In genomic region chr11:115820026-115820425, GRCh38 we compare ENCODE assay signal across 28 cellular contexts.
"Had no signal": no experiment of that assay in that cellular context is flagged by ENCODE, and none has a peak within 500 bp of the region (broad histone marks: within the 10 kb centered on the region; RNA-seq: fewer than 3 reads in every experiment).

No MANE protein-coding gene starts in this region.

- ATAC-seq: natural killer cell; psoas muscle; right cardiac atrium; right lobe of liver; stimulated activated effector memory CD8-positive, alpha-beta T cell treated with anti-CD3 and anti-CD28 coated beads, Interleukin-12 subunit alpha, Interleukin-12 subunit beta, amount 100 ng/mL, for 72 hours; stimulated activated naive B cell treated with anti-CD40 and anti-IgM and Interleukin-4, amounts not matched to agents 10 μg/mL and 1 μg/mL and 100 μg/mL, for 72 hours had no signal

- H3K9me3 ChIP-seq: ovary, psoas muscle, right lobe of liver, thyroid gland had no signal

- H3K27ac Mint-ChIP-seq: natural killer cell; nephron; neural progenitor cell; progenitor cell of endocrine pancreas; stimulated activated effector memory CD8-positive, alpha-beta T cell treated with anti-CD3 and anti-CD28 coated beads, Interleukin-12 subunit alpha, Interleukin-12 subunit beta, amount 100 ng/mL, for 72 hours; stimulated activated naive B cell treated with anti-CD40 and anti-IgM and Interleukin-4, amounts not matched to agents 10 μg/mL and 1 μg/mL and 100 μg/mL, for 72 hours; stimulated activated naive CD8-positive, alpha-beta T cell treated with anti-CD3 and anti-CD28 coated beads, Interleukin-15, Interleukin-2, amounts not matched to agents 100 ng/mL and 50 ng/mL, for 24 hours had no signal

- H3K4me1 Mint-ChIP-seq: natural killer cell; nephron; stimulated activated effector memory CD8-positive, alpha-beta T cell treated with anti-CD3 and anti-CD28 coated beads, Interleukin-12 subunit alpha, Interleukin-12 subunit beta, amount 100 ng/mL, for 72 hours; stimulated activated naive B cell treated with anti-CD40 and anti-IgM and Interleukin-4, amounts not matched to agents 10 μg/mL and 1 μg/mL and 100 μg/mL, for 72 hours had no signal

- H3K27ac ChIP-seq: neural progenitor cell, ovary, parathyroid adenoma, psoas muscle, right lobe of liver, sigmoid colon, stomach, thoracic aorta, thyroid gland, tibial nerve, upper lobe of left lung, vagina had no signal

- H3K27me3 ChIP-seq: neural progenitor cell, ovary, right lobe of liver, sigmoid colon, stomach, thyroid gland, tibial nerve, upper lobe of left lung, vagina had no signal

- H3K36me3 Mint-ChIP-seq: natural killer cell; stimulated activated effector memory CD8-positive, alpha-beta T cell treated with anti-CD3 and anti-CD28 coated beads, Interleukin-12 subunit alpha, Interleukin-12 subunit beta, amount 100 ng/mL, for 72 hours had no signal

- FAIRE-seq: small intestine had no signal

- H3K4me2 ChIP-seq: neural progenitor cell had no signal

- H3K4me3 Mint-ChIP-seq: natural killer cell; nephron; neural progenitor cell; stimulated activated effector memory CD8-positive, alpha-beta T cell treated with anti-CD3 and anti-CD28 coated beads, Interleukin-12 subunit alpha, Interleukin-12 subunit beta, amount 100 ng/mL, for 72 hours; stimulated activated naive B cell treated with anti-CD40 and anti-IgM and Interleukin-4, amounts not matched to agents 10 μg/mL and 1 μg/mL and 100 μg/mL, for 72 hours; stimulated activated naive CD8-positive, alpha-beta T cell treated with anti-CD3 and anti-CD28 coated beads, Interleukin-15, Interleukin-2, amounts not matched to agents 100 ng/mL and 50 ng/mL, for 24 hours had no signal

- H2AFZ ChIP-seq: neural progenitor cell, parathyroid adenoma had no signal

- H3K9ac ChIP-seq: neural progenitor cell, parathyroid adenoma had no signal

- H3K4me3 ChIP-seq: neural progenitor cell, ovary, psoas muscle, right lobe of liver, sigmoid colon, stomach, thoracic aorta, thyroid gland, tibial nerve, upper lobe of left lung, vagina had no signal

- H3K79me2 ChIP-seq: parathyroid adenoma had no signal

- H3K27me3 Mint-ChIP-seq: stimulated activated naive B cell treated with anti-CD40 and anti-IgM and Interleukin-4, amounts not matched to agents 10 μg/mL and 1 μg/mL and 100 μg/mL, for 72 hours; stimulated activated naive CD8-positive, alpha-beta T cell treated with anti-CD3 and anti-CD28 coated beads, Interleukin-15, Interleukin-2, amounts not matched to agents 100 ng/mL and 50 ng/mL, for 24 hours had no signal

- H3K36me3 ChIP-seq: neural progenitor cell, ovary, right lobe of liver, sigmoid colon, stomach, thoracic aorta, thyroid gland, tibial nerve, upper lobe of left lung, vagina had no signal

- H3K4me1 ChIP-seq: parathyroid adenoma, psoas muscle, right lobe of liver, stomach, thyroid gland, tibial nerve, upper lobe of left lung, vagina had no signal

- DNase-seq: natural killer cell; occipital lobe; ovary; posterior cingulate gyrus; psoas muscle; right cardiac atrium; right lobe of liver; sigmoid colon; small intestine; stimulated activated CD4-positive, alpha-beta T cell treated with anti-CD3 and anti-CD28 coated beads, Interleukin-15, amount 100 ng/mL, for 24 hours; stimulated activated CD4-positive, alpha-beta T cell treated with anti-CD3 and anti-CD28 coated beads, Interleukin-2, amount 100 ng/mL, for 24 hours; stimulated activated CD4-positive, alpha-beta T cell treated with anti-CD3 and anti-CD28 coated beads, Interleukin-2, amount 100 ng/mL, for 48 hours; stimulated activated CD4-positive, alpha-beta T cell treated with anti-CD3 and anti-CD28 coated beads, Interleukin-4, amount 100 ng/mL, for 24 hours; stimulated activated naive B cell treated with anti-CD40 and anti-IgM and Interleukin-4, amounts not matched to agents 10 μg/mL and 1 μg/mL and 100 μg/mL, for 72 hours; stimulated activated naive CD4-positive, alpha-beta T cell treated with Interleukin-2 at 50 U/mL for 16 hours; stomach; thyroid gland; trophoblast cell; upper lobe of left lung had no signal
